Comparison of ENCODE assay signal across 13 cellular contexts in the genomic region with DNA sequence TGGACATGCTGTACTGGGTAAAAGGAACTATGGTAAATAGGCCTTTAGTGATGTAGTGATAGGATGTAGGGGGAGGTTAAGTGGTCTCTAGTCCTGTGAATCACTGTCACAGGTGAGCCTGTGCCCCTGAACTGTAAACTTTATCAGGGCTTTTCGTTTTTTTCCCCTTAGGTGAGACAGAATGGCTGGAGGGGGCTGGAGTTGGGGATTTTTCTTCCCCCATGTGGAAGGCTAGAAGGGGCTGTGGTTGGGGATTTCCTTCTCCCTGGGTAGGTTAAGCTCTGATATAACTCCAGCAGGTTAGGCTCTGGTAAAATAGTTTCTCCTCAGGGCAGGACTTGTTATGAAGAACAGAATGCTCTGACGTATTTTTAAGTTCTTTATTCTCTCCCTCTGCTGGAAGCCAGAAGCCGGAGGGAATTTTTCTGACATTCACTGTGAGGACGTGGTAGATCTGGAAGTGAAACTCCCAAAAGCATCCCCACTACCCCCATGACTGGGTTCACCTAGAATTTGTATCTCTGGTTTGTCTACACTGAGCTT. TPM values are rescaled to one million over a fixed set of nuclear protein-coding genes. Genes with fewer than 3 reads are reported as not detected.
A peak's percentile ranks its signal among the peaks of the same experiment; 100 is the strongest.
DNase-seq lines count a peak whose midpoint lies in the region; ATAC-seq lines count a peak whose summit lies in the region.
"Had no signal": no experiment of that assay in that cellular context is flagged by ENCODE, and none has a peak within 500 bp of the region (broad histone marks: within the 10 kb centered on the region; RNA-seq: fewer than 3 reads in every experiment).

No MANE protein-coding gene starts in this region.

- no peak for DNase-seq in activated naive CD8-positive, alpha-beta T cell treated with anti-CD3 and anti-CD28 coated beads, Interleukin-2, amount 50 U/mL, for 24 hours
- DNase-seq in NCI-H2107 treated with DMSO at 0.1 percent for 48 hours (lab: John Stamatoyannopoulos, UW; ENCODE audit: unreplicated experiment): no peak
- no peak for DNase-seq in NCI-H82 treated with DMSO at 0.1 percent for 48 hours (lab: John Stamatoyannopoulos, UW; ENCODE audit: unreplicated experiment)
- no peak for DNase-seq in inferior parietal cortex (ENCODE audit: extremely low spot score)
- DNase-seq in left lobe of liver (ENCODE audit: low spot score): no peak
- DNase-seq: head of caudate nucleus, mucosa of descending colon, NCI-H2227 treated with DMSO at 0.1 percent for 48 hours had no signal

- peak overlapping the region; percentile 43 for H3K27ac Mint-ChIP-seq in activated naive CD8-positive, alpha-beta T cell treated with anti-CD3 and anti-CD28 coated beads, Interleukin-2, amount 50 U/mL, for 24 hours
- H3K27ac Mint-ChIP-seq: WTC11 had no signal

- peaks cover 11% of the 10 kb centered on the region for H3K9me3 Mint-ChIP-seq in activated naive CD8-positive, alpha-beta T cell treated with anti-CD3 and anti-CD28 coated beads, Interleukin-2, amount 50 U/mL, for 24 hours

- ATAC-seq in GM18498 (IDR thresholded peaks at IDR 0.05; ENCODE audit: unreplicated experiment) (peak; percentile 53), GM19452 (IDR thresholded peaks at IDR 0.05; ENCODE audit: unreplicated experiment) (peak; percentile 58), HG02973 (IDR thresholded peaks at IDR 0.05; ENCODE audit: unreplicated experiment) (peak; percentile 45), left lobe of liver (no peak)
- peak; percentile 49 for ATAC-seq in activated naive CD8-positive, alpha-beta T cell treated with anti-CD3 and anti-CD28 coated beads, Interleukin-2, amount 50 U/mL, for 24 hours
- ATAC-seq: mucosa of descending colon, sciatic nerve, WTC11 had no signal

- H3K27me3 Mint-ChIP-seq in activated naive CD8-positive, alpha-beta T cell treated with anti-CD3 and anti-CD28 coated beads, Interleukin-2, amount 50 U/mL, for 24 hours: no peaks in the 10 kb centered on the region

- no peak overlapping the region for H3K4me3 Mint-ChIP-seq in activated naive CD8-positive, alpha-beta T cell treated with anti-CD3 and anti-CD28 coated beads, Interleukin-2, amount 50 U/mL, for 24 hours
- H3K4me3 Mint-ChIP-seq: WTC11 had no signal

- H3K4me1 Mint-ChIP-seq in activated naive CD8-positive, alpha-beta T cell treated with anti-CD3 and anti-CD28 coated beads, Interleukin-2, amount 50 U/mL, for 24 hours: peaks cover 39% of the 10 kb centered on the region
- H3K4me1 Mint-ChIP-seq: WTC11 had no signal

- peaks cover 61% of the 10 kb centered on the region for H3K36me3 Mint-ChIP-seq in activated naive CD8-positive, alpha-beta T cell treated with anti-CD3 and anti-CD28 coated beads, Interleukin-2, amount 50 U/mL, for 24 hours (ENCODE audit: low read depth)

RNA-seq across cellular contexts. Expression of gene PIKFYVE, which starts 28.5 kb away (rescaled TPM):
- total RNA-seq in left lobe of liver: 12.8 TPM

RNA-seq across cellular contexts. Expression of gene IDH1, which starts 39.7 kb away (rescaled TPM):
- total RNA-seq in left lobe of liver: 293 TPM
